In the genomic region with DNA sequence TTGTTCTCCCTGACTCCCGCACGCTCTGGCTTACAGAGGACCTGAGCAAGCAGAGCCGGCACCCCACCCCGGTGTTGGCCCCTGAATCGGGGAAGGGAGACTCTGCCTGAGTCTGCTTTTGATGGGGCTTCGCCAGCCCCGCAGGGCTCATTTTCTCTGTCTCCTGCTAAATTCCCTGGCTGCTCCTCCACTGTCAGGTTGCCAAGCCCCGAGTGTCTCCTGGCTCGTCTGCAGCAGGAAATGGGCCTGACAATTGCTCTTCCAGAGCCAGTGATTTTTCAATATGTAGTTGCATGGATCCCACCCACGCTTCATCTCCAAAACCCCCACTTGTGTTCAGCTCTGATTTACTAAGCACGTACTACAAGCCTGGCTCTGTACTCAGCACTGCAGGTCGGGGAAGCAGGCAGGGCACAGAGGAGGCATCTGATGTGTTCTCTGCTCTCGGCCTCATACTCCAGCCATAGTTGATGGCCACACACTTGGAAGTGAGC, we compare ENCODE assay signal across 1 cellular context.
TF ChIP-seq lines count a peak whose summit lies in the region.

No MANE protein-coding gene starts in this region.

TF ChIP-seq in H1, 55 proteins besides CTCF, POLR2A, EP300 and RAD21:
- TF ChIP-seq SIX5 (IDR thresholded peaks at IDR 0.05; ENCODE audit: low read depth, low read length): no peak
- TF ChIP-seq GABPA (IDR thresholded peaks at IDR 0.05; ENCODE audit: borderline replicate concordance, insufficient read depth, low read length): no peak
- TF ChIP-seq, protein P1, sequence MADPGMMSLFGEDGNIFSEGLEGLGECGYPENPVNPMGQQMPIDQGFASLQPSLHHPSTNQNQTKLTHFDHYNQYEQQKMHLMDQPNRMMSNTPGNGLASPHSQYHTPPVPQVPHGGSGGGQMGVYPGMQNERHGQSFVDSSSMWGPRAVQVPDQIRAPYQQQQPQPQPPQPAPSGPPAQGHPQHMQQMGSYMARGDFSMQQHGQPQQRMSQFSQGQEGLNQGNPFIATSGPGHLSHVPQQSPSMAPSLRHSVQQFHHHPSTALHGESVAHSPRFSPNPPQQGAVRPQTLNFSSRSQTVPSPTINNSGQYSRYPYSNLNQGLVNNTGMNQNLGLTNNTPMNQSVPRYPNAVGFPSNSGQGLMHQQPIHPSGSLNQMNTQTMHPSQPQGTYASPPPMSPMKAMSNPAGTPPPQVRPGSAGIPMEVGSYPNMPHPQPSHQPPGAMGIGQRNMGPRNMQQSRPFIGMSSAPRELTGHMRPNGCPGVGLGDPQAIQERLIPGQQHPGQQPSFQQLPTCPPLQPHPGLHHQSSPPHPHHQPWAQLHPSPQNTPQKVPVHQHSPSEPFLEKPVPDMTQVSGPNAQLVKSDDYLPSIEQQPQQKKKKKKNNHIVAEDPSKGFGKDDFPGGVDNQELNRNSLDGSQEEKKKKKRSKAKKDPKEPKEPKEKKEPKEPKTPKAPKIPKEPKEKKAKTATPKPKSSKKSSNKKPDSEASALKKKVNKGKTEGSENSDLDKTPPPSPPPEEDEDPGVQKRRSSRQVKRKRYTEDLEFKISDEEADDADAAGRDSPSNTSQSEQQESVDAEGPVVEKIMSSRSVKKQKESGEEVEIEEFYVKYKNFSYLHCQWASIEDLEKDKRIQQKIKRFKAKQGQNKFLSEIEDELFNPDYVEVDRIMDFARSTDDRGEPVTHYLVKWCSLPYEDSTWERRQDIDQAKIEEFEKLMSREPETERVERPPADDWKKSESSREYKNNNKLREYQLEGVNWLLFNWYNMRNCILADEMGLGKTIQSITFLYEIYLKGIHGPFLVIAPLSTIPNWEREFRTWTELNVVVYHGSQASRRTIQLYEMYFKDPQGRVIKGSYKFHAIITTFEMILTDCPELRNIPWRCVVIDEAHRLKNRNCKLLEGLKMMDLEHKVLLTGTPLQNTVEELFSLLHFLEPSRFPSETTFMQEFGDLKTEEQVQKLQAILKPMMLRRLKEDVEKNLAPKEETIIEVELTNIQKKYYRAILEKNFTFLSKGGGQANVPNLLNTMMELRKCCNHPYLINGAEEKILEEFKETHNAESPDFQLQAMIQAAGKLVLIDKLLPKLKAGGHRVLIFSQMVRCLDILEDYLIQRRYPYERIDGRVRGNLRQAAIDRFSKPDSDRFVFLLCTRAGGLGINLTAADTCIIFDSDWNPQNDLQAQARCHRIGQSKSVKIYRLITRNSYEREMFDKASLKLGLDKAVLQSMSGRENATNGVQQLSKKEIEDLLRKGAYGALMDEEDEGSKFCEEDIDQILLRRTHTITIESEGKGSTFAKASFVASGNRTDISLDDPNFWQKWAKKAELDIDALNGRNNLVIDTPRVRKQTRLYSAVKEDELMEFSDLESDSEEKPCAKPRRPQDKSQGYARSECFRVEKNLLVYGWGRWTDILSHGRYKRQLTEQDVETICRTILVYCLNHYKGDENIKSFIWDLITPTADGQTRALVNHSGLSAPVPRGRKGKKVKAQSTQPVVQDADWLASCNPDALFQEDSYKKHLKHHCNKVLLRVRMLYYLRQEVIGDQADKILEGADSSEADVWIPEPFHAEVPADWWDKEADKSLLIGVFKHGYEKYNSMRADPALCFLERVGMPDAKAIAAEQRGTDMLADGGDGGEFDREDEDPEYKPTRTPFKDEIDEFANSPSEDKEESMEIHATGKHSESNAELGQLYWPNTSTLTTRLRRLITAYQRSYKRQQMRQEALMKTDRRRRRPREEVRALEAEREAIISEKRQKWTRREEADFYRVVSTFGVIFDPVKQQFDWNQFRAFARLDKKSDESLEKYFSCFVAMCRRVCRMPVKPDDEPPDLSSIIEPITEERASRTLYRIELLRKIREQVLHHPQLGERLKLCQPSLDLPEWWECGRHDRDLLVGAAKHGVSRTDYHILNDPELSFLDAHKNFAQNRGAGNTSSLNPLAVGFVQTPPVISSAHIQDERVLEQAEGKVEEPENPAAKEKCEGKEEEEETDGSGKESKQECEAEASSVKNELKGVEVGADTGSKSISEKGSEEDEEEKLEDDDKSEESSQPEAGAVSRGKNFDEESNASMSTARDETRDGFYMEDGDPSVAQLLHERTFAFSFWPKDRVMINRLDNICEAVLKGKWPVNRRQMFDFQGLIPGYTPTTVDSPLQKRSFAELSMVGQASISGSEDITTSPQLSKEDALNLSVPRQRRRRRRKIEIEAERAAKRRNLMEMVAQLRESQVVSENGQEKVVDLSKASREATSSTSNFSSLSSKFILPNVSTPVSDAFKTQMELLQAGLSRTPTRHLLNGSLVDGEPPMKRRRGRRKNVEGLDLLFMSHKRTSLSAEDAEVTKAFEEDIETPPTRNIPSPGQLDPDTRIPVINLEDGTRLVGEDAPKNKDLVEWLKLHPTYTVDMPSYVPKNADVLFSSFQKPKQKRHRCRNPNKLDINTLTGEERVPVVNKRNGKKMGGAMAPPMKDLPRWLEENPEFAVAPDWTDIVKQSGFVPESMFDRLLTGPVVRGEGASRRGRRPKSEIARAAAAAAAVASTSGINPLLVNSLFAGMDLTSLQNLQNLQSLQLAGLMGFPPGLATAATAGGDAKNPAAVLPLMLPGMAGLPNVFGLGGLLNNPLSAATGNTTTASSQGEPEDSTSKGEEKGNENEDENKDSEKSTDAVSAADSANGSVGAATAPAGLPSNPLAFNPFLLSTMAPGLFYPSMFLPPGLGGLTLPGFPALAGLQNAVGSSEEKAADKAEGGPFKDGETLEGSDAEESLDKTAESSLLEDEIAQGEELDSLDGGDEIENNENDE (IDR thresholded peaks at IDR 0.05; ENCODE audit: insufficient replicate concordance, low read length): no peak
- TF ChIP-seq SIN3A (conservative IDR thresholded peaks at IDR 0.05 in 1 of 2, IDR thresholded peaks at IDR 0.05 in 1 of 2; ENCODE audit: low read depth in 1 of 2, low read length in 2 of 2): no peak
- TF ChIP-seq BRCA1 (IDR thresholded peaks at IDR 0.05; ENCODE audit: low read depth, low read length): no peak
- no peak for TF ChIP-seq RXRA (IDR thresholded peaks at IDR 0.05; ENCODE audit: insufficient read depth, low read depth, low read length)
- no peak for TF ChIP-seq MAFK (IDR thresholded peaks at IDR 0.05; ENCODE audit: low read depth, low read length)
